ENCODE assay signal across 20 cellular contexts in the genomic region with DNA sequence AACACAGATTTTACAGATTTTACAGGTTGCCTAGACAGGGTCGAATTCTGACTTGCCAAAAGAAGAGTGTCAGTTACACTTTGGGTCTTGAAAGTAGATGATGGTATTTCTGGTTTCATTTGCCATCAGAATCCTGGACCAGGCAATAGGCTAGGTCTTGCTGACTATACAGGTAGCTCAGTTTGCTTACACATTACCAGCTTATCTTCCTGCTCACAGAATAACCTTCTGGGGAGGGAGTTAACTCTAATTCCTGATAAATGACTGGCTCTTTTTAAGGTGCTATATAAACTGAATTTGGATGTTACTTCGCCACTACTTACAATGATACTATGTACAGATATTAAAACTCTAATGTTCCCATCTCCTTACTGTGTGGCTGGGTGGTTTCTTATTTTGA. TPM values are rescaled to one million over a fixed set of nuclear protein-coding genes. Genes with fewer than 3 reads are reported as not detected.
DNase-seq lines count a peak whose midpoint lies in the region; ATAC-seq and TF ChIP-seq lines count a peak whose summit lies in the region.
"Had no signal": no experiment of that assay in that cellular context is flagged by ENCODE, and none has a peak within 500 bp of the region (broad histone marks: within the 10 kb centered on the region; RNA-seq: fewer than 3 reads in every experiment).

No MANE protein-coding gene starts in this region.

- H3K27me3 Mint-ChIP-seq in activated T-cell treated with anti-CD3 and anti-CD28 coated beads, Interleukin-2, amount 50 U/mL, for 24 hours = no peaks in the 10 kb centered on the region
- H3K27me3 Mint-ChIP-seq in activated CD4-positive, alpha-beta memory T cell treated with anti-CD3 and anti-CD28 coated beads for 36 hours = no peaks in the 10 kb centered on the region
- H3K27me3 Mint-ChIP-seq in stimulated activated memory B cell treated with anti-CD40 and anti-IgM and Interleukin-4, amounts not matched to agents 10 μg/mL and 1 μg/mL and 100 μg/mL, for 72 hours = no peaks in the 10 kb centered on the region
- H3K27me3 Mint-ChIP-seq: CD8-positive, alpha-beta memory T cell had no signal

- peaks cover 69% of the 10 kb centered on the region for H3K36me3 Mint-ChIP-seq in activated T-cell treated with anti-CD3 and anti-CD28 coated beads, Interleukin-2, amount 50 U/mL, for 24 hours (ENCODE audit: low read depth)
- H3K36me3 Mint-ChIP-seq in activated CD4-positive, alpha-beta memory T cell treated with anti-CD3 and anti-CD28 coated beads for 36 hours = peaks cover 24% of the 10 kb centered on the region
- H3K36me3 Mint-ChIP-seq in stimulated activated memory B cell treated with anti-CD40 and anti-IgM and Interleukin-4, amounts not matched to agents 10 μg/mL and 1 μg/mL and 100 μg/mL, for 72 hours = peaks cover 37% of the 10 kb centered on the region

- CTCF ChIA-PET in activated CD4-positive, alpha-beta memory T cell treated with anti-CD3 and anti-CD28 coated beads for 36 hours (lab: Charles Lee) = interaction anchor here (0.6 to 4.1 kb wide), 10 partner anchors 9 to 115 kb away, joined by 3 to 32 read pairs (median 4); no protein-coding TSS in a partner anchor

- POLR2A ChIA-PET in activated CD4-positive, alpha-beta memory T cell treated with anti-CD3 and anti-CD28 coated beads for 36 hours (lab: Charles Lee) = interaction anchor here (0.6 to 6.1 kb wide), 7 partner anchors 15 to 110 kb away, joined by 3 to 63 read pairs (median 7); partner anchors contain the start of gene GBF1

- intact Hi-C loops in activated CD4-positive, alpha-beta memory T cell treated with anti-CD3 and anti-CD28 coated beads for 36 hours (cut with micrococcal nuclease) = loop anchor here (2.0 to 5.0 kb wide), 3 partner anchors 40 to 98 kb away; partner anchors contain the start of gene GBF1

- in situ Hi-C loops in GM13976 (cut with MboI; ENCODE audit: low sequenced_read_pairs, unreplicated experiment) = no loop called here

- TF ChIP-seq CTCF in epithelial cell of esophagus (IDR thresholded peaks at IDR 0.05; ENCODE audit: insufficient read depth, low read depth, low read length, missing control alignments) = no peak
- no peak for TF ChIP-seq CTCF in GM13976 (IDR thresholded peaks at IDR 0.05; ENCODE audit: borderline replicate concordance, control extremely low read depth, extremely low read depth, insufficient read depth, missing control alignments)

- no peak for DNase-seq in activated T-cell treated with anti-CD3 and anti-CD28 coated beads, Interleukin-2, amount 50 U/mL, for 24 hours
- no peak for DNase-seq in activated T-cell treated with anti-CD3 and anti-CD28 coated beads, Interleukin-2, amount 50 U/mL, for 1 hour
- no peak for DNase-seq in activated CD4-positive, alpha-beta memory T cell treated with anti-CD3 and anti-CD28 coated beads for 36 hours
- peak; percentile 48 for DNase-seq in epithelial cell of esophagus (ENCODE audit: low read depth)
- no peak for DNase-seq in GM13976 (ENCODE audit: low spot score)
- DNase-seq: CD8-positive, alpha-beta memory T cell; DND-41; NCI-H1048; NCI-H146; NCI-H2081; NCI-H510A; NCI-H774; RPMI8226 had no signal

- peak overlapping the region; percentile 89 for H3K27ac Mint-ChIP-seq in activated T-cell treated with anti-CD3 and anti-CD28 coated beads, Interleukin-2, amount 50 U/mL, for 24 hours
- H3K27ac Mint-ChIP-seq in activated CD4-positive, alpha-beta memory T cell treated with anti-CD3 and anti-CD28 coated beads for 36 hours = peak overlapping the region; percentile 93
- H3K27ac Mint-ChIP-seq in stimulated activated memory B cell treated with anti-CD40 and anti-IgM and Interleukin-4, amounts not matched to agents 10 μg/mL and 1 μg/mL and 100 μg/mL, for 72 hours = peak overlapping the region; percentile 22

- no peak for ATAC-seq in stimulated activated memory B cell treated with anti-CD40 and anti-IgM and Interleukin-4, amounts not matched to agents 10 μg/mL and 1 μg/mL and 100 μg/mL, for 72 hours
- ATAC-seq in HG02759 (IDR thresholded peaks at IDR 0.05; ENCODE audit: unreplicated experiment) = no peak
- ATAC-seq: A549, HepG2 had no signal

- no peaks in the 10 kb centered on the region for H3K9me3 Mint-ChIP-seq in activated T-cell treated with anti-CD3 and anti-CD28 coated beads, Interleukin-2, amount 50 U/mL, for 24 hours
- no peaks in the 10 kb centered on the region for H3K9me3 Mint-ChIP-seq in activated CD4-positive, alpha-beta memory T cell treated with anti-CD3 and anti-CD28 coated beads for 36 hours
- no peaks in the 10 kb centered on the region for H3K9me3 Mint-ChIP-seq in stimulated activated memory B cell treated with anti-CD40 and anti-IgM and Interleukin-4, amounts not matched to agents 10 μg/mL and 1 μg/mL and 100 μg/mL, for 72 hours
- H3K9me3 Mint-ChIP-seq: CD8-positive, alpha-beta memory T cell had no signal

- H3K4me1 Mint-ChIP-seq in activated T-cell treated with anti-CD3 and anti-CD28 coated beads, Interleukin-2, amount 50 U/mL, for 24 hours (ENCODE audit: low read depth) = peaks cover 81% of the 10 kb centered on the region
- H3K4me1 Mint-ChIP-seq in activated CD4-positive, alpha-beta memory T cell treated with anti-CD3 and anti-CD28 coated beads for 36 hours (ENCODE audit: low read depth) = peaks cover 84% of the 10 kb centered on the region
- H3K4me1 Mint-ChIP-seq in stimulated activated memory B cell treated with anti-CD40 and anti-IgM and Interleukin-4, amounts not matched to agents 10 μg/mL and 1 μg/mL and 100 μg/mL, for 72 hours = peaks cover 45% of the 10 kb centered on the region

- H3K4me3 Mint-ChIP-seq in activated T-cell treated with anti-CD3 and anti-CD28 coated beads, Interleukin-2, amount 50 U/mL, for 24 hours = peak overlapping the region; percentile 22
- peak overlapping the region; percentile 32 for H3K4me3 Mint-ChIP-seq in activated CD4-positive, alpha-beta memory T cell treated with anti-CD3 and anti-CD28 coated beads for 36 hours
- no peak overlapping the region for H3K4me3 Mint-ChIP-seq in stimulated activated memory B cell treated with anti-CD40 and anti-IgM and Interleukin-4, amounts not matched to agents 10 μg/mL and 1 μg/mL and 100 μg/mL, for 72 hours
- H3K4me3 Mint-ChIP-seq: CD8-positive, alpha-beta memory T cell had no signal

- no peak overlapping the region for H3K4me3 ChIP-seq in epithelial cell of esophagus (ENCODE audit: low read length)
- H3K4me3 ChIP-seq: A549; BLaER1 treated with 17β-estradiol and CSF1 and Interleukin-3, amounts not matched to agents 10 nM and 100 nM had no signal

RNA-seq across cellular contexts. Expression of gene GBF1, which starts 39.8 kb away (rescaled TPM):
- 10 to 100 TPM; 42.2 to 44.0 TPM for total RNA-seq in activated CD4-positive, alpha-beta memory T cell treated with anti-CD3 and anti-CD28 coated beads for 36 hours

RNA-seq across cellular contexts. Expression of gene PITX3, which starts 43.8 kb away (rescaled TPM):
- 1 to 10 TPM; 1.1 to 1.4 TPM for total RNA-seq in activated CD4-positive, alpha-beta memory T cell treated with anti-CD3 and anti-CD28 coated beads for 36 hours
- total RNA-seq: CD8-positive, alpha-beta memory T cell; H4; HepG2; M059J had no signal

RNA-seq across cellular contexts. Expression of gene ELOVL3, which starts 59.0 kb away (rescaled TPM):
- total RNA-seq in activated CD4-positive, alpha-beta memory T cell treated with anti-CD3 and anti-CD28 coated beads for 36 hours = under 1 TPM; 0.21 to 0.56 TPM
- total RNA-seq: CD8-positive, alpha-beta memory T cell; H4 had no signal

Comparison
In these comparisons a context has a peak if more than half of its experiments do, and no peak if none do; other contexts are left out.
1. H3K27ac Mint-ChIP-seq: peak in every context shown above with its lines; median percentile 93 in activated CD4-positive, alpha-beta memory T cell treated with anti-CD3 and anti-CD28 coated beads for 36 hours; 89 in activated T-cell treated with anti-CD3 and anti-CD28 coated beads, Interleukin-2, amount 50 U/mL, for 24 hours; 22 in stimulated activated memory B cell treated with anti-CD40 and anti-IgM and Interleukin-4, amounts not matched to agents 10 μg/mL and 1 μg/mL and 100 μg/mL, for 72 hours.